In the genomic region with DNA sequence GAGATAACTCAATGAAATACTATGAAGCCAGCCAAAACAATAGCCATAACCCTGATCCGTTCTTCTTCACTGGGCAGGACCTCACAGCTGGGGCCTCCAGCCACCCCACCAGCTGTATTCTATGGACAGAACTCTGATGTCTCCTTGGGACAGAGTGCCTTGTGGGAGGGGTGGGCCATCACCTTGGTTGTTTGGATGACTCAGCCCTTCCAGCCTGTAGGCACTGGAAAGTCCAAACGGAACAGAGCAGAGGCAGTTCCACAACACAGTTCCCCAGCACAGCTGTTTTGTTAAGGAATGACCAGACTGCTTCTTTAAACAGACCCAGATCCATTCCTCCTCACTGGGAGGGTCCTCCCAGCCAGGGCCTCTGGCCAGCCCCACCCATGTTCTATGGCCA, we compare ENCODE assay signal across 32 cellular contexts. TPM values are rescaled to one million over a fixed set of nuclear protein-coding genes. Genes with fewer than 3 reads are reported as not detected.
A peak's percentile ranks its signal among the peaks of the same experiment; 100 is the strongest.
DNase-seq lines count a peak whose midpoint lies in the region; ATAC-seq, FAIRE-seq and TF ChIP-seq lines count a peak whose summit lies in the region.
"Had no signal": no experiment of that assay in that cellular context is flagged by ENCODE, and none has a peak within 500 bp of the region (broad histone marks: within the 10 kb centered on the region; RNA-seq: fewer than 3 reads in every experiment).

No MANE protein-coding gene starts in this region.

- H3K4me3 Mint-ChIP-seq in activated naive CD8-positive, alpha-beta T cell: no peak overlapping the region
- H3K4me3 Mint-ChIP-seq: activated CD4-positive, alpha-beta memory T cell treated with anti-CD3 and anti-CD28 coated beads, Interleukin-2, amount 10 ng/mL, durations not matched to agents 7 days and 5 days; B cell; brain; neural crest cell had no signal

- ATAC-seq in HepG2 (no peak), right lobe of liver (no peak), HG02763 (IDR thresholded peaks at IDR 0.05; ENCODE audit: unreplicated experiment) (no peak)
- ATAC-seq: heart right ventricle, left cardiac atrium had no signal

- H3K4me1 Mint-ChIP-seq in activated naive CD8-positive, alpha-beta T cell (ENCODE audit: low read depth): peaks cover 16% of the 10 kb centered on the region
- H3K4me1 Mint-ChIP-seq: B cell, brain, neural crest cell had no signal

- H3K4me2 ChIP-seq in HepG2 (ENCODE audit: low read depth, low read length): no peak overlapping the region

- H3K9ac ChIP-seq in HepG2 (ENCODE audit: insufficient read depth, low read depth, low read length): no peak overlapping the region

- H3K4me3 ChIP-seq in HepG2 (replicated peaks in 1 of 3; ENCODE audit: insufficient read depth in 1 of 3, low read depth in 2 of 3, low read length in 3 of 3) (no peak overlapping the region), right lobe of liver (no peak overlapping the region)
- H3K4me3 ChIP-seq in effector memory CD4-positive, alpha-beta T cell (ENCODE audit: insufficient read depth, low read depth, low read length, poor library complexity, severe bottlenecking): no peak overlapping the region
- H3K4me3 ChIP-seq: heart right ventricle, thoracic aorta, uterus had no signal

- no peak for DNase-seq in HepG2 (ENCODE audit: low spot score)
- no peak for DNase-seq in right lobe of liver
- DNase-seq in glomerular visceral epithelial cell (ENCODE audit: extremely low spot score): peak; percentile 38
- no peak for DNase-seq in NCI-H1930 (lab: John Stamatoyannopoulos, UW)
- DNase-seq in RPMI8226: no peak
- DNase-seq in effector memory CD4-positive, alpha-beta T cell: no peak
- DNase-seq: activated CD4-positive, alpha-beta memory T cell treated with anti-CD3 and anti-CD28 coated beads, Interleukin-2, amount 10 ng/mL, durations not matched to agents 7 days and 5 days; activated CD4-positive, CD25-positive, alpha-beta regulatory T cell treated with anti-CD3 and anti-CD28 coated beads, Interleukin-2, amount 50 U/mL, for 72 hours; effector CD4-positive, alpha-beta T cell; erythroblast; GDM1; HCEC 1CT; heart right ventricle; left cardiac atrium; NCI-H1436; NCI-H446; NCI-H774; posterior cingulate gyrus; stimulated activated CD4-positive, alpha-beta T cell treated with anti-CD3 and anti-CD28 coated beads, Interleukin-15, amount 100 ng/mL, for 24 hours; stimulated activated naive CD4-positive, alpha-beta T cell; T-helper 1 cell; uterus had no signal

- intact Hi-C loops in HepG2 (cut with micrococcal nuclease; ENCODE audit: unreplicated experiment): no loop called here
- intact Hi-C loops in right lobe of liver (cut with DNase I): no loop called here

- TF ChIP-seq EP300 in HepG2 (IDR thresholded peaks at IDR 0.05; ENCODE audit: low read depth in 2 of 2, low read length in 2 of 2) (no peak), HepG2 (CRISPR knock-in tag; IDR thresholded peaks at IDR 0.05; ENCODE audit: borderline replicate concordance) (no peak)

- no peak for TF ChIP-seq CTCF in HepG2 (CRISPR knock-in tag; IDR thresholded peaks at IDR 0.05)
- no peak for TF ChIP-seq CTCF in right lobe of liver (IDR thresholded peaks at IDR 0.05)

- POLR2A ChIA-PET in HepG2 (lab: Yijun Ruan, JAX): no interaction called here

- H2AFZ ChIP-seq in HepG2 (ENCODE audit: low read length): no peak overlapping the region

- H3K9me3 ChIP-seq in HepG2 (ENCODE audit: low read length) (no peaks in the 10 kb centered on the region), right lobe of liver (no peaks in the 10 kb centered on the region)
- no peaks in the 10 kb centered on the region for H3K9me3 ChIP-seq in effector memory CD4-positive, alpha-beta T cell (ENCODE audit: control insufficient read depth, low read length)
- H3K9me3 ChIP-seq: thoracic aorta, uterus had no signal

- no peaks in the 10 kb centered on the region for H3K27me3 ChIP-seq in HepG2 (ENCODE audit: control insufficient read depth in 1 of 2, insufficient read depth in 2 of 2, low read length in 2 of 2)
- H3K27me3 ChIP-seq in right lobe of liver: no peaks in the 10 kb centered on the region
- H3K27me3 ChIP-seq in effector memory CD4-positive, alpha-beta T cell (replicated peaks; ENCODE audit: control insufficient read depth, insufficient read depth, low read length, poor library complexity, severe bottlenecking): no peaks in the 10 kb centered on the region
- H3K27me3 ChIP-seq: heart right ventricle, uterus had no signal

- no peak overlapping the region for H3K27ac ChIP-seq in HepG2 (ENCODE audit: extremely low read length, insufficient read depth, low read length)
- H3K27ac ChIP-seq in right lobe of liver: no peak overlapping the region
- H3K27ac ChIP-seq in effector memory CD4-positive, alpha-beta T cell (ENCODE audit: insufficient read depth, low read length, poor library complexity, severe bottlenecking): no peak overlapping the region
- H3K27ac ChIP-seq: heart right ventricle, thoracic aorta, uterus had no signal

- no peaks in the 10 kb centered on the region for H3K4me1 ChIP-seq in HepG2 (ENCODE audit: insufficient read depth, low read length)
- H3K4me1 ChIP-seq in right lobe of liver: no peaks in the 10 kb centered on the region
- H3K4me1 ChIP-seq in effector memory CD4-positive, alpha-beta T cell (ENCODE audit: control insufficient read depth, insufficient read depth, low read length, poor library complexity, severe bottlenecking): no peaks in the 10 kb centered on the region
- H3K4me1 ChIP-seq: heart right ventricle, uterus had no signal

- H4K20me1 ChIP-seq in HepG2 (ENCODE audit: insufficient read depth, low read length): no peaks in the 10 kb centered on the region

- in situ Hi-C loops in HepG2 (cut with HindIII; ENCODE audit: extremely low pct_ligation_motif_present, low pct_unique_long_range_greater_than_20kb): no loop called here

- CTCF ChIA-PET in HepG2 (lab: Yijun Ruan, JAX; ENCODE audit: low intra/inter-chr PET ratio, low total read pairs): no interaction called here

- FAIRE-seq in HepG2 (lab: Jason Lieb, UNC): no peak
- FAIRE-seq: A204.1 had no signal

- 0% methylated on average over 1 of the region's 2 CpGs for WGBS in HepG2 (ENCODE audit: low lambda C conversion rate)
- 76% methylated on average over 2 of the region's 2 CpGs for WGBS in right lobe of liver (ENCODE audit: insufficient coverage, low coverage, low lambda C conversion rate, missing lambda C conversion rate)

- BruUV-seq in HepG2 (replicated peaks; lab: Mats Ljungman, UMichigan): no TSS peak

- H3K36me3 ChIP-seq in HepG2 (replicated peaks in 1 of 2; ENCODE audit: control insufficient read depth in 1 of 2, insufficient read depth in 2 of 2, low read length in 2 of 2) (no peaks in the 10 kb centered on the region), right lobe of liver (no peaks in the 10 kb centered on the region)
- H3K36me3 ChIP-seq in effector memory CD4-positive, alpha-beta T cell (ENCODE audit: control insufficient read depth, insufficient read depth, low read length): peaks cover 34% of the 10 kb centered on the region
- H3K36me3 ChIP-seq: heart right ventricle, thoracic aorta, uterus had no signal

- H3K9me3 Mint-ChIP-seq in activated naive CD8-positive, alpha-beta T cell (ENCODE audit: low read depth): peaks cover 10% of the 10 kb centered on the region

- no peaks in the 10 kb centered on the region for H3K27me3 Mint-ChIP-seq in activated naive CD8-positive, alpha-beta T cell
- H3K27me3 Mint-ChIP-seq: activated CD4-positive, alpha-beta memory T cell treated with anti-CD3 and anti-CD28 coated beads, Interleukin-2, amount 10 ng/mL, durations not matched to agents 7 days and 5 days; B cell had no signal

- peaks cover 37% of the 10 kb centered on the region for H3K36me3 Mint-ChIP-seq in activated naive CD8-positive, alpha-beta T cell
- H3K36me3 Mint-ChIP-seq: brain had no signal

- H3K79me2 ChIP-seq in HepG2 (ENCODE audit: insufficient read depth, low read length): no peaks in the 10 kb centered on the region

- peak overlapping the region; percentile 64 for H3K27ac Mint-ChIP-seq in activated naive CD8-positive, alpha-beta T cell
- H3K27ac Mint-ChIP-seq: activated CD4-positive, alpha-beta memory T cell treated with anti-CD3 and anti-CD28 coated beads, Interleukin-2, amount 10 ng/mL, durations not matched to agents 7 days and 5 days; activated T-helper 2 cell treated with anti-CD3 and anti-CD28 coated beads, Interferon-gamma antibody, Interleukin-2, Interleukin-4, amounts not matched to agents 10 μg/mL and 5 μg/mL and 100 μg/mL, durations not matched to agents 14 hours and 24 hours and 36 hours; B cell; brain had no signal

- TF ChIP-seq POLR2A in HepG2 (IDR thresholded peaks at IDR 0.05; ENCODE audit: insufficient read depth in 1 of 2, low read depth in 2 of 2, low read length in 2 of 2) (no peak), right lobe of liver (IDR thresholded peaks at IDR 0.05) (no peak)

- no peak for TF ChIP-seq RAD21 in HepG2 (CRISPR knock-in tag; IDR thresholded peaks at IDR 0.05)

RNA-seq across cellular contexts. Expression of a gene that starts 31.9 kb away (rescaled TPM):
- 0.04 TPM in 1 of 2 replicates, not detected in the other for total RNA-seq in HepG2 (2016; rRNA removed; fragmentation: Illumina TruSeq; extraction: Trizol)
- not detected in 2 replicates for total RNA-seq in HepG2 (2016; cell fraction: cytosol; rRNA removed; fragmentation: Illumina TruSeq; extraction: Trizol; ENCODE audit: low read depth)
- not detected in 2 replicates for total RNA-seq in HepG2 (2016; cell fraction: insoluble cytoplasmic fraction; rRNA removed; fragmentation: Illumina TruSeq; extraction: Trizol)
- not detected in 2 replicates for total RNA-seq in HepG2 (2016; cell fraction: membrane; rRNA removed; fragmentation: Illumina TruSeq; extraction: Trizol)
- not detected in 2 replicates for total RNA-seq in HepG2 (2016; cell fraction: nucleus; rRNA removed; fragmentation: Illumina TruSeq; extraction: Trizol)
- polyA plus RNA-seq in HepG2 (2011; rRNA removed): not detected in 2 replicates
- polyA plus RNA-seq in HepG2 (2011; cell fraction: cytosol; rRNA removed): not detected in 2 replicates
- 0.05 TPM in 1 of 2 replicates, not detected in the other for polyA plus RNA-seq in HepG2 (2011; cell fraction: nucleus; rRNA removed)
- polyA plus RNA-seq in HepG2 (2012): not detected in 2 replicates
- polyA plus RNA-seq in HepG2 (2016; cell fraction: cytosol; fragmentation: Illumina TruSeq; extraction: Trizol; ENCODE audit: low read depth): not detected in 2 replicates
- polyA plus RNA-seq in HepG2 (2016; cell fraction: insoluble cytoplasmic fraction; fragmentation: Illumina TruSeq; extraction: Trizol; ENCODE audit: low read depth): not detected in 2 replicates
- not detected in 2 replicates for polyA plus RNA-seq in HepG2 (2016; cell fraction: membrane; fragmentation: Illumina TruSeq; extraction: Trizol; ENCODE audit: low read depth)
- polyA plus RNA-seq in HepG2 (2016; cell fraction: nucleus; fragmentation: Illumina TruSeq; extraction: Trizol; ENCODE audit: insufficient read depth, low read depth): not detected in 2 replicates
- polyA minus RNA-seq in HepG2 (2011; rRNA and poly(A)+ RNA removed; ENCODE audit: low replicate concordance): not detected in 2 replicates
- polyA minus RNA-seq in HepG2 (2011; cell fraction: cytosol; rRNA and poly(A)+ RNA removed): not detected in 2 replicates
- polyA minus RNA-seq in HepG2 (2011; cell fraction: nucleus; rRNA and poly(A)+ RNA removed): not detected in 2 replicates
- not detected for total RNA-seq in right lobe of liver
- total RNA-seq: fibroblast of villous mesenchyme, left cardiac atrium, lung microvascular endothelial cell, neural crest cell, thoracic aorta had no signal
- polyA plus RNA-seq: heart right ventricle had no signal

RNA-seq across cellular contexts. Expression of a gene that starts 47.4 kb away (rescaled TPM):
- total RNA-seq in HepG2 (2016; rRNA removed; fragmentation: Illumina TruSeq; extraction: Trizol) (23.5 and 29.1 TPM in 2 replicates), right lobe of liver (10 to 100 TPM in 4 of 6 experiments, 1 to 10 TPM in 2; 7.1 to 27.3 (median 17.2) TPM)
- total RNA-seq in HepG2 (2016; cell fraction: cytosol; rRNA removed; fragmentation: Illumina TruSeq; extraction: Trizol; ENCODE audit: low read depth): 9.1 and 11.9 TPM in 2 replicates
- total RNA-seq in HepG2 (2016; cell fraction: insoluble cytoplasmic fraction; rRNA removed; fragmentation: Illumina TruSeq; extraction: Trizol): 21.6 and 24.6 TPM in 2 replicates
- total RNA-seq in HepG2 (2016; cell fraction: membrane; rRNA removed; fragmentation: Illumina TruSeq; extraction: Trizol): 18.7 and 18.8 TPM in 2 replicates
- total RNA-seq in HepG2 (2016; cell fraction: nucleus; rRNA removed; fragmentation: Illumina TruSeq; extraction: Trizol): 27.0 and 27.2 TPM in 2 replicates
- polyA plus RNA-seq in HepG2 (2011; rRNA removed): 4.7 and 4.8 TPM in 2 replicates
- polyA plus RNA-seq in HepG2 (2011; cell fraction: cytosol; rRNA removed): 4.7 and 6.8 TPM in 2 replicates
- 2.9 and 3.5 TPM in 2 replicates for polyA plus RNA-seq in HepG2 (2011; cell fraction: nucleus; rRNA removed)
- polyA plus RNA-seq in HepG2 (2012): 7.1 and 11.5 TPM in 2 replicates
- polyA plus RNA-seq in HepG2 (2016; cell fraction: cytosol; fragmentation: Illumina TruSeq; extraction: Trizol; ENCODE audit: low read depth): 9.5 and 11.8 TPM in 2 replicates
- polyA plus RNA-seq in HepG2 (2016; cell fraction: insoluble cytoplasmic fraction; fragmentation: Illumina TruSeq; extraction: Trizol; ENCODE audit: low read depth): 17.7 and 19.9 TPM in 2 replicates
- 14.0 and 14.3 TPM in 2 replicates for polyA plus RNA-seq in HepG2 (2016; cell fraction: membrane; fragmentation: Illumina TruSeq; extraction: Trizol; ENCODE audit: low read depth)
- 8.6 and 9.9 TPM in 2 replicates for polyA plus RNA-seq in HepG2 (2016; cell fraction: nucleus; fragmentation: Illumina TruSeq; extraction: Trizol; ENCODE audit: insufficient read depth, low read depth)
- polyA minus RNA-seq in HepG2 (2011; rRNA and poly(A)+ RNA removed; ENCODE audit: low replicate concordance): 3.4 and 6.0 TPM in 2 replicates
- polyA minus RNA-seq in HepG2 (2011; cell fraction: cytosol; rRNA and poly(A)+ RNA removed): 0.49 and 2.7 TPM in 2 replicates
- polyA minus RNA-seq in HepG2 (2011; cell fraction: nucleus; rRNA and poly(A)+ RNA removed): 62.8 and 86.4 TPM in 2 replicates
